20 cellular contexts compared by ENCODE assay signal in genomic region chr4:86523333-86523732, GRCh38.
"Had no signal": no experiment of that assay in that cellular context is flagged by ENCODE, and none has a peak within 500 bp of the region (broad histone marks: within the 10 kb centered on the region; RNA-seq: fewer than 3 reads in every experiment).

No MANE protein-coding gene starts in this region.

- H3K4me3 ChIP-seq: gastroesophageal sphincter, heart left ventricle, pancreas, psoas muscle, right atrium auricular region, spleen, thoracic aorta, vagina had no signal

- H3K27me3 ChIP-seq: gastroesophageal sphincter, heart left ventricle, neutrophil, pancreas, right atrium auricular region, vagina had no signal

- H3K36me3 ChIP-seq: gastroesophageal sphincter, heart left ventricle, neutrophil, pancreas, right atrium auricular region, spleen, thoracic aorta, vagina, WERI-Rb-1 had no signal

- H3K4me1 ChIP-seq: gastroesophageal sphincter, pancreas, psoas muscle, right atrium auricular region, vagina had no signal

- ATAC-seq: activated CD8-positive, alpha-beta T cell treated with anti-CD3 and anti-CD28 coated beads for 36 hours; activated naive CD4-positive, alpha-beta T cell treated with anti-CD3 and anti-CD28 coated beads, Interleukin-2, amount 50 U/mL, for 72 hours; gastroesophageal sphincter; heart left ventricle; left cardiac atrium; pancreas; psoas muscle had no signal

- H3K27ac ChIP-seq: epithelial cell of prostate, gastroesophageal sphincter, heart left ventricle, neutrophil, pancreas, psoas muscle, right atrium auricular region, thoracic aorta, vagina, WERI-Rb-1 had no signal

- DNase-seq: activated CD4-positive, alpha-beta T cell treated with anti-CD3 and anti-CD28 coated beads, Interleukin-2, amount 10 ng/mL, durations not matched to agents 7 days and 5 days; activated CD4-positive, CD25-positive, alpha-beta regulatory T cell treated with anti-CD3 and anti-CD28 coated beads, Interleukin-2, amount 50 U/mL, for 72 hours; activated CD8-positive, alpha-beta T cell treated with anti-CD3 and anti-CD28 coated beads for 36 hours; aorta; heart left ventricle; islet precursor cell; left cardiac atrium; pancreas; psoas muscle; spleen; stimulated activated CD4-positive, alpha-beta T cell treated with anti-CD3 and anti-CD28 coated beads, Interleukin-4, amount 100 ng/mL, for 1 hour; stimulated activated naive CD4-positive, alpha-beta T cell treated with Interleukin-2 at 50 U/mL for 16 hours; WERI-Rb-1 had no signal

- H3K9me3 ChIP-seq: neutrophil, pancreas, vagina had no signal
